ENCODE assay signal across 13 cellular contexts in genomic region chr14:29925106-29925722, GRCh38. TPM values are rescaled to one million over a fixed set of nuclear protein-coding genes. Genes with fewer than 3 reads are reported as not detected.
DNase-seq lines count a peak whose midpoint lies in the region; ATAC-seq, FAIRE-seq and TF ChIP-seq lines count a peak whose summit lies in the region.
"Had no signal": no experiment of that assay in that cellular context is flagged by ENCODE, and none has a peak within 500 bp of the region (broad histone marks: within the 10 kb centered on the region; RNA-seq: fewer than 3 reads in every experiment).

No MANE protein-coding gene starts in this region.

- H3K27ac ChIP-seq in smooth muscle cell (ENCODE audit: low read depth): no peak overlapping the region
- H3K27ac ChIP-seq: body of pancreas, gastrocnemius medialis had no signal

- H3K27me3 ChIP-seq in smooth muscle cell (ENCODE audit: low read depth): no peaks in the 10 kb centered on the region
- H3K27me3 ChIP-seq: body of pancreas, gastrocnemius medialis had no signal

- H3K79me2 ChIP-seq in smooth muscle cell (ENCODE audit: low read depth): peaks cover 37% of the 10 kb centered on the region

- peaks cover 21% of the 10 kb centered on the region for H3F3A ChIP-seq in smooth muscle cell (ENCODE audit: low read depth)

- H3K4me1 Mint-ChIP-seq in activated naive CD8-positive, alpha-beta T cell treated with anti-CD3 and anti-CD28 coated beads, Interleukin-2, amount 50 U/mL, for 24 hours: peaks cover 7% of the 10 kb centered on the region

- ATAC-seq in activated naive CD8-positive, alpha-beta T cell treated with anti-CD3 and anti-CD28 coated beads, Interleukin-2, amount 50 U/mL, for 24 hours: no peak
- ATAC-seq in HG03571 (IDR thresholded peaks at IDR 0.05; ENCODE audit: unreplicated experiment): no peak
- ATAC-seq: activated CD8-positive, alpha-beta memory T cell treated with anti-CD3 and anti-CD28 coated beads, Interleukin-2, amount 10 ng/mL, durations not matched to agents 7 days and 5 days; body of pancreas; gastrocnemius medialis; stimulated activated naive B cell treated with anti-CD40 and anti-IgM and Interleukin-4, amounts not matched to agents 10 μg/mL and 1 μg/mL and 100 μg/mL, for 72 hours; T-cell had no signal

- H3K36me3 ChIP-seq in smooth muscle cell (ENCODE audit: low read depth): no peaks in the 10 kb centered on the region
- H3K36me3 ChIP-seq: gastrocnemius medialis had no signal

- H3K4me1 ChIP-seq in smooth muscle cell (ENCODE audit: low read depth): peaks cover 19% of the 10 kb centered on the region

- H4K20me1 ChIP-seq in smooth muscle cell (ENCODE audit: low read depth): peaks cover 31% of the 10 kb centered on the region

- H3K9me3 ChIP-seq in smooth muscle cell (replicated peaks; ENCODE audit: low read depth): no peaks in the 10 kb centered on the region
- H3K9me3 ChIP-seq: body of pancreas, gastrocnemius medialis had no signal

- DNase-seq in H54 (ENCODE audit: insufficient read length, low spot score) (no peak), RPMI8226 (peak; percentile 31), foreskin fibroblast (peak; percentile 54 to 74), smooth muscle cell (lab: John Stamatoyannopoulos, UW; ENCODE audit: unreplicated experiment) (no peak), NCI-H1436 treated with DMSO at 0.1 percent for 48 hours (lab: John Stamatoyannopoulos, UW) (no peak)
- DNase-seq in activated naive CD8-positive, alpha-beta T cell treated with anti-CD3 and anti-CD28 coated beads, Interleukin-2, amount 50 U/mL, for 24 hours: no peak
- DNase-seq: activated CD8-positive, alpha-beta memory T cell treated with anti-CD3 and anti-CD28 coated beads, Interleukin-2, amount 10 ng/mL, durations not matched to agents 7 days and 5 days; body of pancreas; gastrocnemius medialis; stimulated activated naive B cell treated with anti-CD40 and anti-IgM and Interleukin-4, amounts not matched to agents 10 μg/mL and 1 μg/mL and 100 μg/mL, for 72 hours; T-cell had no signal

- H3K27ac Mint-ChIP-seq in activated naive CD8-positive, alpha-beta T cell treated with anti-CD3 and anti-CD28 coated beads, Interleukin-2, amount 50 U/mL, for 24 hours: no peak overlapping the region
- H3K27ac Mint-ChIP-seq: activated CD8-positive, alpha-beta memory T cell treated with anti-CD3 and anti-CD28 coated beads, Interleukin-2, amount 10 ng/mL, durations not matched to agents 7 days and 5 days; stimulated activated naive B cell treated with anti-CD40 and anti-IgM and Interleukin-4, amounts not matched to agents 10 μg/mL and 1 μg/mL and 100 μg/mL, for 72 hours; T-cell had no signal

- no peak overlapping the region for H3K4me3 Mint-ChIP-seq in activated naive CD8-positive, alpha-beta T cell treated with anti-CD3 and anti-CD28 coated beads, Interleukin-2, amount 50 U/mL, for 24 hours
- H3K4me3 Mint-ChIP-seq: activated CD8-positive, alpha-beta memory T cell treated with anti-CD3 and anti-CD28 coated beads, Interleukin-2, amount 10 ng/mL, durations not matched to agents 7 days and 5 days; stimulated activated naive B cell treated with anti-CD40 and anti-IgM and Interleukin-4, amounts not matched to agents 10 μg/mL and 1 μg/mL and 100 μg/mL, for 72 hours; T-cell had no signal

- no peak overlapping the region for H2AFZ ChIP-seq in smooth muscle cell (ENCODE audit: low read depth)

- no peaks in the 10 kb centered on the region for H3K9me3 Mint-ChIP-seq in activated naive CD8-positive, alpha-beta T cell treated with anti-CD3 and anti-CD28 coated beads, Interleukin-2, amount 50 U/mL, for 24 hours

- H3K4me2 ChIP-seq in smooth muscle cell: peak overlapping the region; percentile 97

- 51% methylated on average over 5 of the region's 5 CpGs for WGBS in smooth muscle cell (ENCODE audit: low lambda C conversion rate)

- TF ChIP-seq POLR2A in H54 (IDR thresholded peaks at IDR 0.05; ENCODE audit: low read depth, low read length): no peak

- H3K36me3 Mint-ChIP-seq in activated naive CD8-positive, alpha-beta T cell treated with anti-CD3 and anti-CD28 coated beads, Interleukin-2, amount 50 U/mL, for 24 hours (ENCODE audit: low read depth): no peaks in the 10 kb centered on the region
- H3K36me3 Mint-ChIP-seq: T-cell had no signal

- TF ChIP-seq CTCF in foreskin fibroblast (IDR thresholded peaks at IDR 0.05; ENCODE audit: low read depth, low read length) (no peak), smooth muscle cell (IDR thresholded peaks at IDR 0.05; ENCODE audit: borderline replicate concordance, insufficient read depth, poor library complexity, severe bottlenecking) (no peak)

- peaks cover 36% of the 10 kb centered on the region for H3K27me3 Mint-ChIP-seq in activated naive CD8-positive, alpha-beta T cell treated with anti-CD3 and anti-CD28 coated beads, Interleukin-2, amount 50 U/mL, for 24 hours

- no peak overlapping the region for H3K9ac ChIP-seq in smooth muscle cell (ENCODE audit: low read depth)

- H3K4me3 ChIP-seq in foreskin fibroblast (ENCODE audit: low read depth in 1 of 2, low read length in 2 of 2) (peak overlapping the region; percentile 86 to 94), smooth muscle cell (peak overlapping the region; percentile 87)
- H3K4me3 ChIP-seq: body of pancreas had no signal

- FAIRE-seq in H54 (lab: Jason Lieb, UNC): peak; percentile 20

RNA-seq across cellular contexts. Expression of gene PRKD1, which starts 2.4 kb away (rescaled TPM):
- 4.8 and 7.2 TPM in 2 replicates for total RNA-seq in smooth muscle cell
- polyA plus RNA-seq in smooth muscle cell: 3.7 and 5.6 TPM in 2 replicates
- total RNA-seq: activated CD8-positive, alpha-beta memory T cell treated with anti-CD3 and anti-CD28 coated beads, Interleukin-2, amount 10 ng/mL, durations not matched to agents 7 days and 5 days; HT-29 had no signal

Comparison
In these comparisons a context has a peak if more than half of its experiments do, and no peak if none do; other contexts are left out.
1. DNase-seq: peak in RPMI8226 (single experiment) and foreskin fibroblast (2 of 2); none in H54 (single experiment), smooth muscle cell (single experiment), activated naive CD8-positive, alpha-beta T cell treated with anti-CD3 and anti-CD28 coated beads, Interleukin-2, amount 50 U/mL, for 24 hours (single experiment) and NCI-H1436 treated with DMSO at 0.1 percent for 48 hours (single experiment).